13 cellular contexts compared by ENCODE assay signal in genomic region chr3:104437891-104438290, GRCh38.
A peak's percentile ranks its signal among the peaks of the same experiment; 100 is the strongest.
DNase-seq lines count a peak whose midpoint lies in the region; ATAC-seq, FAIRE-seq and TF ChIP-seq lines count a peak whose summit lies in the region.
"Had no signal": no experiment of that assay in that cellular context is flagged by ENCODE, and none has a peak within 500 bp of the region (broad histone marks: within the 10 kb centered on the region; RNA-seq: fewer than 3 reads in every experiment).

No MANE protein-coding gene starts in this region.

- H4K20me1 ChIP-seq in fibroblast of lung (ENCODE audit: control insufficient read depth, extremely low read depth, insufficient read depth, low read length): no peaks in the 10 kb centered on the region

- H3K4me1 ChIP-seq in ES-I3 (ENCODE audit: insufficient read depth, low read length) (peaks cover 27% of the 10 kb centered on the region), fibroblast of lung (ENCODE audit: control insufficient read depth, extremely low read depth, insufficient read depth, low read length) (no peaks in the 10 kb centered on the region), kidney (ENCODE audit: control insufficient read depth in 1 of 2, insufficient read depth in 1 of 2, low read depth in 1 of 2, low read length in 2 of 2) (no peaks in the 10 kb centered on the region)

- no peaks in the 10 kb centered on the region for H3K9me3 Mint-ChIP-seq in activated CD8-positive, alpha-beta T cell treated with anti-CD3 and anti-CD28 coated beads for 36 hours
- peaks cover 0 to 5% (median under 1%) of the 10 kb centered on the region in 9 donors for H3K9me3 Mint-ChIP-seq in naive thymus-derived CD8-positive, alpha-beta T cell

- H3K27ac ChIP-seq in fibroblast of lung (ENCODE audit: insufficient read depth, low read length): no peak overlapping the region
- H3K27ac ChIP-seq in kidney (ENCODE audit: low read depth in 2 of 2, low read length in 2 of 2): no peak overlapping the region

- peak; percentile 10 for DNase-seq in NCI-H1048 (lab: John Stamatoyannopoulos, UW)
- DNase-seq in fibroblast of lung (ENCODE audit: low read depth in 2 of 2): peak; percentile 49 to 84
- DNase-seq in nucleus accumbens (lab: John Stamatoyannopoulos, UW): peak in 41 of 56 donors; percentile 1 to 72 (median 22)
- no peak for DNase-seq in activated CD8-positive, alpha-beta T cell treated with anti-CD3 and anti-CD28 coated beads for 36 hours
- no peak for DNase-seq in kidney
- DNase-seq in naive thymus-derived CD8-positive, alpha-beta T cell: no peak
- DNase-seq: activated gamma-delta T cell treated with Interleukin-2 at 50 U/mL for 16 hours, DND-41, Karpas-422, nephron progenitor cell had no signal

- no peaks in the 10 kb centered on the region for H3K27me3 Mint-ChIP-seq in activated CD8-positive, alpha-beta T cell treated with anti-CD3 and anti-CD28 coated beads for 36 hours
- H3K27me3 Mint-ChIP-seq in naive thymus-derived CD8-positive, alpha-beta T cell: peaks cover 0 to 13% (median 0%) of the 10 kb centered on the region in 5 donors

- CTCF ChIA-PET in activated CD8-positive, alpha-beta T cell treated with anti-CD3 and anti-CD28 coated beads for 36 hours (lab: Charles Lee): no interaction called here

- H3K4me1 Mint-ChIP-seq in activated CD8-positive, alpha-beta T cell treated with anti-CD3 and anti-CD28 coated beads for 36 hours (ENCODE audit: low read depth): no peaks in the 10 kb centered on the region
- H3K4me1 Mint-ChIP-seq in naive thymus-derived CD8-positive, alpha-beta T cell: no peaks in the 10 kb centered on the region

- H3K4me3 Mint-ChIP-seq in activated CD8-positive, alpha-beta T cell treated with anti-CD3 and anti-CD28 coated beads for 36 hours: no peak overlapping the region
- H3K4me3 Mint-ChIP-seq in naive thymus-derived CD8-positive, alpha-beta T cell: no peak overlapping the region
- H3K4me3 Mint-ChIP-seq: nephron progenitor cell had no signal

- no peaks in the 10 kb centered on the region for H3K36me3 Mint-ChIP-seq in activated CD8-positive, alpha-beta T cell treated with anti-CD3 and anti-CD28 coated beads for 36 hours (ENCODE audit: low read depth)
- no peaks in the 10 kb centered on the region for H3K36me3 Mint-ChIP-seq in naive thymus-derived CD8-positive, alpha-beta T cell

- intact Hi-C loops in activated CD8-positive, alpha-beta T cell treated with anti-CD3 and anti-CD28 coated beads for 36 hours (cut with micrococcal nuclease): no loop called here
- intact Hi-C loops in kidney (cut with DNase I): no loop called here

- no peak overlapping the region for H3K4me2 ChIP-seq in fibroblast of lung (ENCODE audit: extremely low read depth, insufficient read depth, low read length)

- TF ChIP-seq CTCF in fibroblast of lung (conservative IDR thresholded peaks at IDR 0.05 in 1 of 2, IDR thresholded peaks at IDR 0.05 in 1 of 2; ENCODE audit: low read depth in 1 of 2, low read length in 2 of 2): no peak
- TF ChIP-seq CTCF in activated CD8-positive, alpha-beta T cell treated with anti-CD3 and anti-CD28 coated beads for 36 hours (IDR thresholded peaks at IDR 0.05): no peak
- TF ChIP-seq CTCF in kidney (IDR thresholded peaks at IDR 0.05; ENCODE audit: borderline replicate concordance, extremely low read depth, insufficient read depth): no peak

- H3K79me2 ChIP-seq in fibroblast of lung (ENCODE audit: control insufficient read depth, insufficient read depth, low read length): no peaks in the 10 kb centered on the region

- 0 out of 2 replicates have a peak, but pooled peaks cover 4% of the 10 kb centered on the region for H3K36me3 ChIP-seq in ES-I3 (ENCODE audit: insufficient read depth, low read length)
- H3K36me3 ChIP-seq in fibroblast of lung (ENCODE audit: control insufficient read depth, insufficient read depth, low read length): no peaks in the 10 kb centered on the region
- H3K36me3 ChIP-seq in kidney (ENCODE audit: control insufficient read depth in 1 of 2, insufficient read depth in 2 of 2, low read length in 2 of 2): no peaks in the 10 kb centered on the region

- ATAC-seq in HG03378 (IDR thresholded peaks at IDR 0.05; ENCODE audit: unreplicated experiment): no peak
- ATAC-seq in activated CD8-positive, alpha-beta T cell treated with anti-CD3 and anti-CD28 coated beads for 36 hours: no peak
- no peak for ATAC-seq in naive thymus-derived CD8-positive, alpha-beta T cell
- ATAC-seq: esophagus mucosa had no signal

- no peak overlapping the region for H2AFZ ChIP-seq in fibroblast of lung (ENCODE audit: low read length)

- H3K27me3 ChIP-seq in fibroblast of lung (ENCODE audit: control insufficient read depth, insufficient read depth, low read length): no peaks in the 10 kb centered on the region

- H3K9ac ChIP-seq in ES-I3 (ENCODE audit: low read depth, low read length) (peak overlapping the region; percentile 29; the same call in 1 of the 2 replicates), fibroblast of lung (ENCODE audit: insufficient read depth, low read length) (no peak overlapping the region), kidney (ENCODE audit: low read length in 2 of 2) (no peak overlapping the region)

- no peak overlapping the region for H3K4me3 ChIP-seq in fibroblast of lung (replicated peaks in 1 of 4; ENCODE audit: control extremely low read depth in 1 of 4, insufficient read depth in 1 of 4, low read depth in 3 of 4, low read length in 4 of 4)
- H3K4me3 ChIP-seq in kidney (ENCODE audit: low read length in 2 of 2): no peak overlapping the region

- no peak for FAIRE-seq in kidney (lab: Jason Lieb, UNC)

- H3K27ac Mint-ChIP-seq in activated CD8-positive, alpha-beta T cell treated with anti-CD3 and anti-CD28 coated beads for 36 hours: no peak overlapping the region
- H3K27ac Mint-ChIP-seq in naive thymus-derived CD8-positive, alpha-beta T cell: no peak overlapping the region
- H3K27ac Mint-ChIP-seq: nephron progenitor cell had no signal

- POLR2A ChIA-PET in activated CD8-positive, alpha-beta T cell treated with anti-CD3 and anti-CD28 coated beads for 36 hours (lab: Charles Lee): no interaction called here
- POLR2A ChIA-PET in naive thymus-derived CD8-positive, alpha-beta T cell (lab: Charles Lee): no interaction called here

- H3K9me3 ChIP-seq in ES-I3 (ENCODE audit: control insufficient read depth, insufficient read depth, low read length) (no peaks in the 10 kb centered on the region; the same call in 1 of the 2 replicates), fibroblast of lung (ENCODE audit: control insufficient read depth, insufficient read depth, low read depth, low read length) (no peaks in the 10 kb centered on the region), kidney (ENCODE audit: control insufficient read depth in 1 of 2, low read length in 2 of 2) (no peaks in the 10 kb centered on the region)

Comparison
In these comparisons a context has a peak if more than half of its experiments do, and no peak if none do; other contexts are left out.
1. DNase-seq: peak in NCI-H1048 (single experiment), fibroblast of lung (2 of 2) and nucleus accumbens (41 of 56); none in activated CD8-positive, alpha-beta T cell treated with anti-CD3 and anti-CD28 coated beads for 36 hours (single experiment), kidney (single experiment) and naive thymus-derived CD8-positive, alpha-beta T cell (0 of 10).